8 cellular contexts compared by ENCODE assay signal in genomic region chr3:148379763-148380162, GRCh38.
DNase-seq lines count a peak whose midpoint lies in the region; ATAC-seq and TF ChIP-seq lines count a peak whose summit lies in the region.

No MANE protein-coding gene starts in this region.

- H3K27me3 ChIP-seq in right atrium auricular region: no peaks in the 10 kb centered on the region

- DNase-seq in Right ventricle myocardium inferior (ENCODE audit: missing footprints): no peak
- no peak for DNase-seq in right atrium auricular region (ENCODE audit: low spot score)
- DNase-seq in NCI-H1105 treated with DMSO at 0.1 percent for 48 hours (lab: John Stamatoyannopoulos, UW): peak; percentile 85
- DNase-seq in astrocyte of the hippocampus (ENCODE audit: low read depth, low spot score): peak; percentile 68
- peak; percentile 60 for DNase-seq in kidney tubule cell (ENCODE audit: low spot score)
- no peak for DNase-seq in activated naive CD4-positive, alpha-beta T cell treated with Interleukin-2 at 50 U/mL for 16 hours
- DNase-seq in posterior cingulate gyrus: no peak

- intact Hi-C loops in Right ventricle myocardium inferior (cut with DNase I) (loop anchor here (5.0 to 10.0 kb wide), 2 partner anchors 345 to 568 kb away; no protein-coding TSS in a partner anchor), posterior cingulate gyrus (cut with DNase I) (loop anchor here (5.0 kb wide), 1 partner anchor 338 kb away; no protein-coding TSS in a partner anchor)

- H3K4me1 ChIP-seq in right atrium auricular region: no peaks in the 10 kb centered on the region

- H3K27ac ChIP-seq in right atrium auricular region: no peak overlapping the region

- H3K4me3 ChIP-seq in right atrium auricular region: no peak overlapping the region

- peak; percentile 64 for ATAC-seq in Right ventricle myocardium inferior
- ATAC-seq in HG02642 (IDR thresholded peaks at IDR 0.05; ENCODE audit: poor library complexity, unreplicated experiment): peak; percentile 84

- no peaks in the 10 kb centered on the region for H3K9me3 ChIP-seq in right atrium auricular region

- peak in 1 of 2 donors; percentile 63 for TF ChIP-seq CTCF in right atrium auricular region (IDR thresholded peaks at IDR 0.05)

- H3K36me3 ChIP-seq in right atrium auricular region: no peaks in the 10 kb centered on the region

Comparison
In these comparisons a context has a peak if more than half of its experiments do, and no peak if none do; other contexts are left out.
1. DNase-seq: peak in NCI-H1105 treated with DMSO at 0.1 percent for 48 hours (single experiment), astrocyte of the hippocampus (single experiment) and kidney tubule cell (single experiment); none in Right ventricle myocardium inferior (single experiment), right atrium auricular region (single experiment), activated naive CD4-positive, alpha-beta T cell treated with Interleukin-2 at 50 U/mL for 16 hours (single experiment) and posterior cingulate gyrus (0 of 10).